Comparison of ENCODE assay signal across 8 cellular contexts in genomic region chr1:161539731-161540561, GRCh38. TPM values are rescaled to one million over a fixed set of nuclear protein-coding genes. Genes with fewer than 3 reads are reported as not detected.
DNase-seq lines count a peak whose midpoint lies in the region; ATAC-seq and TF ChIP-seq lines count a peak whose summit lies in the region.
"Not testable (repeated sequence)": the region's sequence is repeated elsewhere in the genome, so short reads cannot be mapped to it uniquely, and the experiment has no call there.

No MANE protein-coding gene starts in this region.

- TF ChIP-seq POLR2A in prostate gland (IDR thresholded peaks at IDR 0.05): not testable (repeated sequence)

- intact Hi-C loops in right cardiac atrium (cut with DNase I); prostate gland (cut with DNase I); upper lobe of right lung (cut with DNase I): not testable (repeated sequence)

- peak overlapping the region; percentile 72 for H3K27ac ChIP-seq in right cardiac atrium (ENCODE audit: low read length)
- H3K27ac ChIP-seq in prostate gland: not testable (repeated sequence)
- peak overlapping the region; percentile 73 for H3K27ac ChIP-seq in upper lobe of right lung

- ATAC-seq in HG02763 (IDR thresholded peaks at IDR 0.05; ENCODE audit: unreplicated experiment) (peak; percentile 57), right cardiac atrium (peak; percentile 82 to 83), upper lobe of right lung (peak; percentile 74)

- not testable (repeated sequence) for H3K27me3 ChIP-seq in right cardiac atrium (ENCODE audit: control insufficient read depth, insufficient read depth); prostate gland (replicated peaks; ENCODE audit: insufficient read depth); upper lobe of right lung

- peak; percentile 84 for DNase-seq in NCI-H1105 treated with DMSO at 0.1 percent for 48 hours (lab: John Stamatoyannopoulos, UW)
- peak; percentile 42 to 89 (median 88) for DNase-seq in T-helper 2 cell
- peak in 46 of 56 donors; percentile 16 to 94 (median 55) for DNase-seq in amygdala (lab: John Stamatoyannopoulos, UW)
- peak; percentile 81 to 90 (median 90) for DNase-seq in right cardiac atrium
- peak; percentile 17 for DNase-seq in prostate gland (ENCODE audit: low spot score)
- DNase-seq in upper lobe of right lung: peak; percentile 86

- peak overlapping the region; percentile 77 for H3K4me3 ChIP-seq in right cardiac atrium (ENCODE audit: low read length)
- peak overlapping the region; percentile 2 to 21 for H3K4me3 ChIP-seq in prostate gland
- H3K4me3 ChIP-seq in upper lobe of right lung: peak overlapping the region; percentile 59

- H3K36me3 ChIP-seq in prostate gland, upper lobe of right lung: not testable (repeated sequence)

- 4% methylated on average over 40 of the region's 40 CpGs for WGBS in right cardiac atrium
- 10% methylated on average over 40 of the region's 40 CpGs for WGBS in prostate gland

- H3K4me1 ChIP-seq in right cardiac atrium (ENCODE audit: control insufficient read depth, insufficient read depth, low read length); prostate gland (replicated peaks); upper lobe of right lung: not testable (repeated sequence)

- H3K9me3 ChIP-seq in right cardiac atrium (ENCODE audit: control insufficient read depth, low read length); prostate gland; upper lobe of right lung: not testable (repeated sequence)

- 0 out of 3 replicates have a peak, but pooled peaks have one; percentile 14 for TF ChIP-seq CTCF in GM12872 (IDR thresholded peaks at IDR 0.05; ENCODE audit: insufficient read depth, low read depth, low read length)
- not testable (repeated sequence) for TF ChIP-seq CTCF in prostate gland (IDR thresholded peaks at IDR 0.05); upper lobe of right lung (IDR thresholded peaks at IDR 0.05)

RNA-seq across cellular contexts. Expression of gene FCGR3A, which starts 9.7 kb away (rescaled TPM):
- total RNA-seq in right cardiac atrium: 10 to 100 TPM; 42.7 to 73.9 (median 69.1) TPM
- polyA plus RNA-seq in right cardiac atrium: 14.6 TPM
- total RNA-seq in prostate gland: 1 to 10 TPM; 6.9 to 7.4 TPM
- 112 TPM for total RNA-seq in upper lobe of right lung

RNA-seq across cellular contexts. Expression of gene HSPA6, which starts 15.6 kb away (rescaled TPM):
- total RNA-seq in right cardiac atrium: 1 to 10 TPM in 3 of 4 donors, under 1 TPM in 1; 0.71 to 3.0 (median 2.1) TPM
- 0.75 TPM for polyA plus RNA-seq in right cardiac atrium
- 1 to 10 TPM in 1 of 2 donors, under 1 TPM in 1; 0.64 to 4.9 TPM for total RNA-seq in prostate gland
- total RNA-seq in upper lobe of right lung: 10.9 TPM

RNA-seq across cellular contexts. Expression of gene FCGR2A, which starts 34.7 kb away (rescaled TPM):
- total RNA-seq in right cardiac atrium (10 to 100 TPM; 10.3 to 29.5 (median 19.7) TPM), prostate gland (10 to 100 TPM in 1 of 2 donors, 1 to 10 TPM in 1; 8.5 to 21.2 TPM), upper lobe of right lung (140 TPM)
- 5.7 TPM for polyA plus RNA-seq in right cardiac atrium

Comparison
In these comparisons a context has a peak if more than half of its experiments do, and no peak if none do; other contexts are left out.
1. DNase-seq: peak in every context shown above with its lines; median percentile 90 in right cardiac atrium; 88 in T-helper 2 cell; 86 in upper lobe of right lung; 84 in NCI-H1105 treated with DMSO at 0.1 percent for 48 hours; 55 in amygdala; 17 in prostate gland.
2. H3K4me3 ChIP-seq: peak in every context shown above with its lines; median percentile 77 in right cardiac atrium; 59 in upper lobe of right lung; 12 in prostate gland.
3. RNA of gene FCGR3A, which starts 9.7 kb away (total RNA-seq): 112 TPM in upper lobe of right lung (single experiment) and 42.7 to 73.9 TPM in right cardiac atrium; 6.9 to 7.4 TPM in prostate gland; every median in the first group is over 4 times any median in the second.
4. Peak in every context shown above with its lines, with median percentiles within 50 percentile points of each other: ATAC-seq.